ENCODE assay signal across 10 cellular contexts in the genomic region with DNA sequence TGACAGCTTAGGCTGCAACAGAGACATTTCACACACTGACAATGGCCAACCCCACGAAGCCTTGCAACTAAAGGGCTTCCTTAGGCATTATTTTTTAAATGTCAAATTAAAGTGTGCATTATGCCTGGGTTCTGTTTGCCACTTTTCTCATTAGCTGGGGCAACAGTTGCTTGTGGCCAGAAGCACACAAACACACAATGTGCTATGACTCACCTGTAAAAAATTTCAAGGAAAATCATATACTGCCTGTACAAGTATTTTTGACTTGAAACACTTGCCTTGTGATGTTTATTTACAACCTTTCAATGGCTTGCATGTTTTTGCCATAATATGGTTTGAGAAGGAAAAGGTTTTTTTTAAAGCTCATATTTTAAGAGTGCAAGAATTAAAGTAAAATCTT. TPM values are rescaled to one million over a fixed set of nuclear protein-coding genes. Genes with fewer than 3 reads are reported as not detected.
DNase-seq lines count a peak whose midpoint lies in the region; ATAC-seq and TF ChIP-seq lines count a peak whose summit lies in the region.
"Had no signal": no experiment of that assay in that cellular context is flagged by ENCODE, and none has a peak within 500 bp of the region (broad histone marks: within the 10 kb centered on the region; RNA-seq: fewer than 3 reads in every experiment).

No MANE protein-coding gene starts in this region.

- no peaks in the 10 kb centered on the region for H3K9me3 ChIP-seq in skeletal muscle satellite cell (replicated peaks; ENCODE audit: low read length)

- peak overlapping the region; percentile 93 for H3K4me2 ChIP-seq in skeletal muscle satellite cell (ENCODE audit: low read length)

- H3K36me3 Mint-ChIP-seq in activated naive CD4-positive, alpha-beta T cell treated with anti-CD3 and anti-CD28 coated beads, Interleukin-2, amount 50 U/mL, for 72 hours, result peaks cover 0 to 6% of the 10 kb centered on the region in 2 donors

- ATAC-seq in foreskin keratinocyte (peak; percentile 46), GM18867 (IDR thresholded peaks at IDR 0.05; ENCODE audit: unreplicated experiment) (no peak)
- ATAC-seq in activated naive CD4-positive, alpha-beta T cell treated with anti-CD3 and anti-CD28 coated beads, Interleukin-2, amount 50 U/mL, for 72 hours, result no peak

- no peak overlapping the region for H3K27ac ChIP-seq in foreskin keratinocyte

- H3K27ac Mint-ChIP-seq in activated naive CD4-positive, alpha-beta T cell treated with anti-CD3 and anti-CD28 coated beads, Interleukin-2, amount 50 U/mL, for 72 hours, result no peak overlapping the region

- H3K4me1 ChIP-seq in foreskin keratinocyte, result peaks cover 16% of the 10 kb centered on the region
- peaks cover 55% of the 10 kb centered on the region for H3K4me1 ChIP-seq in skeletal muscle satellite cell (ENCODE audit: control insufficient read depth, insufficient read depth, low read length)

- DNase-seq in H4 (ENCODE audit: low spot score), result peak; percentile 45
- DNase-seq in foreskin keratinocyte, result peak in 1 of 2 donors; percentile 71
- DNase-seq in activated naive CD4-positive, alpha-beta T cell treated with anti-CD3 and anti-CD28 coated beads, Interleukin-2, amount 50 U/mL, for 72 hours (ENCODE audit: low spot score in 2 of 2), result no peak
- no peak for DNase-seq in NCI-H524 treated with DMSO at 0.1 percent for 48 hours (lab: John Stamatoyannopoulos, UW)
- DNase-seq in germinal center (ENCODE audit: low spot score), result no peak
- DNase-seq: KBM-7 had no signal

- peak overlapping the region; percentile 90 for H3K4me3 ChIP-seq in WI38 (ENCODE audit: low read depth, low read length)
- peak overlapping the region; percentile 80 for H3K4me3 ChIP-seq in skeletal muscle satellite cell (ENCODE audit: low read length)

- peaks cover 27% of the 10 kb centered on the region for H3K36me3 ChIP-seq in skeletal muscle satellite cell (ENCODE audit: insufficient read depth, low read length)

- H3K27me3 ChIP-seq in foreskin keratinocyte (no peaks in the 10 kb centered on the region), skeletal muscle satellite cell (ENCODE audit: control insufficient read depth, insufficient read depth, low read length) (no peaks in the 10 kb centered on the region)

- TF ChIP-seq CTCF in WI38 (IDR thresholded peaks at IDR 0.05; ENCODE audit: low read depth, low read length) (no peak), foreskin keratinocyte (conservative IDR thresholded peaks at IDR 0.05) (no peak)

- peak overlapping the region; percentile 98 for H3K9ac ChIP-seq in skeletal muscle satellite cell (ENCODE audit: low read depth, low read length)

- H3K9me3 Mint-ChIP-seq in activated naive CD4-positive, alpha-beta T cell treated with anti-CD3 and anti-CD28 coated beads, Interleukin-2, amount 50 U/mL, for 72 hours, result no peaks in the 10 kb centered on the region

RNA-seq across cellular contexts. Expression of gene NTN4, which starts 1.9 kb away (rescaled TPM):
- 16.3 and 19.4 TPM in 2 replicates for total RNA-seq in H4 (2014; rRNA removed; shearing (Covaris generic))
- 8.9 and 9.5 TPM in 2 replicates for total RNA-seq in foreskin keratinocyte
- polyA plus RNA-seq in foreskin keratinocyte, result 3.7 and 4.0 TPM in 2 replicates
- total RNA-seq in skeletal muscle satellite cell (2012; rRNA removed), result 9.6 and 19.3 TPM in 2 replicates
- total RNA-seq in activated naive CD4-positive, alpha-beta T cell treated with anti-CD3 and anti-CD28 coated beads, Interleukin-2, amount 50 U/mL, for 72 hours, result not detected
- total RNA-seq: activated CD8-positive, alpha-beta memory T cell treated with anti-CD3 and anti-CD28 coated beads for 36 hours had no signal
